Comparison of ENCODE assay signal across 1 cellular context in genomic region chr1:225428066-225428878, GRCh38.
A peak's percentile ranks its signal among the peaks of the same experiment; 100 is the strongest.
TF ChIP-seq lines count a peak whose summit lies in the region.

No MANE protein-coding gene starts in this region.

TF ChIP-seq in K562, 482 proteins besides CTCF, POLR2A, EP300 and RAD21 (continued from another document and continues in another):
- no peak for TF ChIP-seq PRDM10 (IDR thresholded peaks at IDR 0.05; ENCODE audit: partially characterized antibody)
- TF ChIP-seq WHSC1 (IDR thresholded peaks at IDR 0.05; ENCODE audit: low read length): no peak
- TF ChIP-seq MAFF (IDR thresholded peaks at IDR 0.05; ENCODE audit: low read length): peak; percentile 100
- no peak for TF ChIP-seq HDGF (IDR thresholded peaks at IDR 0.05)
- TF ChIP-seq ELF4 (CRISPR knock-in tag; IDR thresholded peaks at IDR 0.05): no peak
- no peak for TF ChIP-seq RBM39 (optimal IDR thresholded peaks at IDR 0.05; ENCODE audit: low read depth, low read length)
- 0 out of 2 replicates have a peak, but pooled peaks have one; percentile 56 for TF ChIP-seq ZNF583 (CRISPR knock-in tag; IDR thresholded peaks at IDR 0.05)
- TF ChIP-seq ID3 (CRISPR knock-in tag; IDR thresholded peaks at IDR 0.05): no peak
- peak; percentile 48; the same call in 1 of the 2 replicates for TF ChIP-seq ID3 (tag; IDR thresholded peaks at IDR 0.05)
- TF ChIP-seq CREB5 (CRISPR knock-in tag; IDR thresholded peaks at IDR 0.05): no peak
- no peak for TF ChIP-seq ZNF77 (CRISPR knock-in tag; IDR thresholded peaks at IDR 0.05)
- no peak for TF ChIP-seq ZBTB17 (CRISPR knock-in tag; IDR thresholded peaks at IDR 0.05)
- no peak for TF ChIP-seq KAT2B (IDR thresholded peaks at IDR 0.05; ENCODE audit: low read depth, low read length)
- peak; percentile 100 for TF ChIP-seq MAFG (tag; conservative IDR thresholded peaks at IDR 0.05)
- TF ChIP-seq ETV1 (tag; conservative IDR thresholded peaks at IDR 0.05; ENCODE audit: low read depth): no peak
- no peak for TF ChIP-seq FIP1L1 (IDR thresholded peaks at IDR 0.05; ENCODE audit: low read depth, low read length, poor library complexity, severe bottlenecking)
- TF ChIP-seq GATA2 (CRISPR knock-in tag; IDR thresholded peaks at IDR 0.05): peak; percentile 77
- peak; percentile 63 for TF ChIP-seq E2F8 (IDR thresholded peaks at IDR 0.05; ENCODE audit: low read depth, partially characterized antibody)
- TF ChIP-seq BCOR (IDR thresholded peaks at IDR 0.05): peak; percentile 51
- TF ChIP-seq HINFP (tag; conservative IDR thresholded peaks at IDR 0.05; ENCODE audit: low read depth): no peak
- TF ChIP-seq ETV6 (IDR thresholded peaks at IDR 0.05; ENCODE audit: borderline replicate concordance in 1 of 2, low read depth in 2 of 2, low read length in 1 of 2): no peak
- no peak for TF ChIP-seq ETV6 (CRISPR knock-in tag; IDR thresholded peaks at IDR 0.05; ENCODE audit: borderline replicate concordance)
- TF ChIP-seq MCM2 (IDR thresholded peaks at IDR 0.05; ENCODE audit: low read depth): no peak
- TF ChIP-seq TEAD4 (IDR thresholded peaks at IDR 0.05; ENCODE audit: low read length): peak; percentile 85
- TF ChIP-seq TEAD4 (CRISPR knock-in tag; IDR thresholded peaks at IDR 0.05; ENCODE audit: borderline replicate concordance): no peak
- peak; percentile 63; the same call in 1 of the 2 replicates for TF ChIP-seq FOXK1 (CRISPR knock-in tag; IDR thresholded peaks at IDR 0.05; ENCODE audit: borderline replicate concordance)
- TF ChIP-seq FOXA3 (CRISPR knock-in tag; conservative IDR thresholded peaks at IDR 0.05 in 1 of 2, IDR thresholded peaks at IDR 0.05 in 1 of 2): peak in 1 of 2 experiments; percentile 7; a peak in 1 of 4 replicates
- TF ChIP-seq RERE (CRISPR knock-in tag; IDR thresholded peaks at IDR 0.05; ENCODE audit: borderline replicate concordance): no peak
- TF ChIP-seq ZBTB33 (CRISPR knock-in tag; IDR thresholded peaks at IDR 0.05): no peak; the same call in 1 of the 2 replicates
- TF ChIP-seq TBL1XR1 (IDR thresholded peaks at IDR 0.05; ENCODE audit: low read length in 2 of 2): peak in 1 of 2 experiments; percentile 77; a peak in 1 of 4 replicates
- TF ChIP-seq ZNF764 (CRISPR knock-in tag; IDR thresholded peaks at IDR 0.05; ENCODE audit: low read depth): no peak
- TF ChIP-seq SRSF3 (IDR thresholded peaks at IDR 0.05; ENCODE audit: insufficient read depth, low read length): no peak
- peak; percentile 69 for TF ChIP-seq SMARCB1 (IDR thresholded peaks at IDR 0.05; ENCODE audit: insufficient read length, low read depth)
- TF ChIP-seq STAT5B (CRISPR knock-in tag; IDR thresholded peaks at IDR 0.05): no peak
- no peak for TF ChIP-seq HDAC8 (tag; IDR thresholded peaks at IDR 0.05)
- TF ChIP-seq HNRNPH1 (optimal IDR thresholded peaks at IDR 0.05; ENCODE audit: low read depth, low read length): no peak
- peak; percentile 55; the same call in 1 of the 2 replicates for TF ChIP-seq ARID4B (CRISPR knock-in tag; IDR thresholded peaks at IDR 0.05)
